Comparison of ENCODE assay signal across 8 cellular contexts in genomic region chr16:71808593-71809449, GRCh38. TPM values are rescaled to one million over a fixed set of nuclear protein-coding genes. Genes with fewer than 3 reads are reported as not detected.
DNase-seq lines count a peak whose midpoint lies in the region; ATAC-seq, FAIRE-seq and TF ChIP-seq lines count a peak whose summit lies in the region.

Gene AP1G1, minus strand, starts transcription at chr16:71808834. Its CDS starts 19,355 bp downstream, at chr16:71789479.

- peak; percentile 87 for TF ChIP-seq POLR2A in GM18951 (IDR thresholded peaks at IDR 0.05; ENCODE audit: extremely low read depth, insufficient read depth, insufficient read length)

- no TSS peak for BruUV-seq in mammary epithelial cell (replicated peaks; lab: Mats Ljungman, UMichigan)

- peak within 1 kb of the TSS; percentile 87 for H3K4me2 ChIP-seq in mammary epithelial cell (ENCODE audit: insufficient read depth, low read depth, low read length)

- H3K27me3 ChIP-seq in mammary epithelial cell (ENCODE audit: insufficient read depth, low read length) (no peaks in the 10 kb centered on the region), small intestine (ENCODE audit: control insufficient read depth in 2 of 2, insufficient read depth in 2 of 2, low read length in 2 of 2) (no peaks in the 10 kb centered on the region)

- intact Hi-C loops in mammary epithelial cell (cut with micrococcal nuclease): loop anchor here (1.0 to 2.0 kb wide), 5 partner anchors 20 to 152 kb away; partner anchors contain the start of genes ATXN1L and IST1

- TF ChIP-seq CTCF in WI38 (IDR thresholded peaks at IDR 0.05; ENCODE audit: low read depth, low read length) (no peak), mammary epithelial cell (conservative IDR thresholded peaks at IDR 0.05 in 1 of 2, IDR thresholded peaks at IDR 0.05 in 1 of 2; ENCODE audit: extremely low read depth in 1 of 2, insufficient read depth in 1 of 2, low read depth in 1 of 2, low read length in 2 of 2) (no peak)

- ATAC-seq in HG03175 (IDR thresholded peaks at IDR 0.05; ENCODE audit: unreplicated experiment): peak; percentile 79

- dilution Hi-C loops in mammary epithelial cell (cut with HindIII; ENCODE audit: low sequenced_read_pairs): no loop called here

- CTCF ChIA-PET in mammary epithelial cell (lab: Charles Lee; ENCODE audit: low non-redundant PET): no interaction called here

- WGBS in mammary epithelial cell (ENCODE audit: low coverage, missing lambda C conversion rate): 2% methylated on average over 26 of the region's 54 CpGs
- 1% methylated on average over 49 to 54 of the region's 54 CpGs for WGBS in small intestine, 3 donors

- no peaks in the 10 kb centered on the region for H4K20me1 ChIP-seq in mammary epithelial cell (ENCODE audit: insufficient read depth, low read length)

- H3K27ac ChIP-seq in mammary epithelial cell (ENCODE audit: insufficient read depth, low read depth, low read length) (peak within 1 kb of the TSS; percentile 100), small intestine (ENCODE audit: low read depth in 1 of 2, low read length in 1 of 2) (peak within 1 kb of the TSS; percentile 98)

- H2AFZ ChIP-seq in mammary epithelial cell (ENCODE audit: low read depth, low read length): peak within 1 kb of the TSS; percentile 92

- H3K79me2 ChIP-seq in mammary epithelial cell (ENCODE audit: insufficient read depth, low read length): peaks cover 49% of the 10 kb centered on the region

- H3K36me3 ChIP-seq in mammary epithelial cell (ENCODE audit: insufficient read depth, low read length) (no peaks in the 10 kb centered on the region), small intestine (ENCODE audit: control insufficient read depth in 2 of 2, insufficient read depth in 2 of 2, low read length in 2 of 2) (no peaks in the 10 kb centered on the region)

- peak within 1 kb of the TSS; percentile 98 for H3K4me3 ChIP-seq in WI38 (ENCODE audit: low read depth, low read length)
- H3K4me3 ChIP-seq in mammary epithelial cell (replicated peaks in 1 of 3; ENCODE audit: insufficient read depth in 1 of 3, low read depth in 2 of 3, low read length in 3 of 3): peak within 1 kb of the TSS; percentile 85 to 99 (median 90)
- peak within 1 kb of the TSS; percentile 89 to 90 for H3K4me3 ChIP-seq in small intestine (ENCODE audit: low read depth in 1 of 2, low read length in 2 of 2)

- in situ Hi-C loops in GM18951 (cut with MboI; ENCODE audit: low sequenced_read_pairs, unreplicated experiment): loop anchor here (5.0 kb wide), 1 partner anchor 33 kb away; no protein-coding TSS in a partner anchor
- in situ Hi-C loops in mammary epithelial cell (cut with MboI; ENCODE audit: low sequenced_read_pairs in 2 of 2): no loop called here

- DNase-seq in AG08395 (ENCODE audit: low spot score): peak; percentile 97
- DNase-seq in NCI-H2227 treated with DMSO at 0.1 percent for 48 hours (lab: John Stamatoyannopoulos, UW): peak; percentile 88
- DNase-seq in mammary epithelial cell: peak; percentile 98
- DNase-seq in iPS-NIHi11 (ENCODE audit: low spot score): peak; percentile 97
- DNase-seq in small intestine: peak; percentile 98

- H3K9me3 ChIP-seq in mammary epithelial cell (replicated peaks; ENCODE audit: insufficient read depth, low read length) (no peaks in the 10 kb centered on the region), small intestine (ENCODE audit: control insufficient read depth, low read depth) (no peaks in the 10 kb centered on the region)

- no peak for FAIRE-seq in small intestine (lab: Jason Lieb, UNC)

- H3K4me1 ChIP-seq in mammary epithelial cell (ENCODE audit: insufficient read depth, low read length) (peaks cover 10% of the 10 kb centered on the region), small intestine (ENCODE audit: control insufficient read depth in 2 of 2, insufficient read depth in 1 of 2, low read depth in 1 of 2, low read length in 1 of 2) (peaks cover 0 to 8% of the 10 kb centered on the region in 2 donors)

- H3K9ac ChIP-seq in mammary epithelial cell (ENCODE audit: insufficient read depth, low read length): peak within 1 kb of the TSS; percentile 100

RNA-seq across cellular contexts. Expression of gene AP1G1, which starts in this region (rescaled TPM):
- total RNA-seq in mammary epithelial cell: 10 to 100 TPM; 80.1 to 95.4 TPM
- polyA plus RNA-seq in mammary epithelial cell (80.2 TPM), small intestine (10 to 100 TPM; 17.6 to 23.0 (median 21.4) TPM)
- polyA minus RNA-seq in mammary epithelial cell: 170 TPM

Comparison
In these comparisons a context has a peak if more than half of its experiments do, and no peak if none do; other contexts are left out.
1. Peak in every context shown above with its lines: DNase-seq, ATAC-seq, H3K4me3 ChIP-seq and H3K27ac ChIP-seq.